20 cellular contexts compared by ENCODE assay signal in genomic region chr9:19595003-19595402, GRCh38.
"Had no signal": no experiment of that assay in that cellular context is flagged by ENCODE, and none has a peak within 500 bp of the region (broad histone marks: within the 10 kb centered on the region; RNA-seq: fewer than 3 reads in every experiment).

No MANE protein-coding gene starts in this region.

- H3K9me3 ChIP-seq: SK-N-SH had no signal

- H3K4me2 ChIP-seq: SK-N-SH had no signal

- FAIRE-seq: RCC 7860 had no signal

- H3K9ac ChIP-seq: SK-N-SH had no signal

- DNase-seq: KBM-7, NCI-H1092, NCI-H1105 treated with DMSO at 0.1 percent for 48 hours, NCI-H1417 treated with DMSO at 0.1 percent for 48 hours, NCI-H146, NCI-H1694 treated with DMSO at 0.1 percent for 48 hours, NCI-H1930, NCI-H2081, NCI-H2171, NCI-H226, NCI-H446, NCI-H510A, NCI-H524 treated with DMSO at 0.1 percent for 48 hours, NCI-H69, NCI-H774, RPMI8226, SHP77, SK-N-SH, SW 1271 had no signal
